In the genomic region with DNA sequence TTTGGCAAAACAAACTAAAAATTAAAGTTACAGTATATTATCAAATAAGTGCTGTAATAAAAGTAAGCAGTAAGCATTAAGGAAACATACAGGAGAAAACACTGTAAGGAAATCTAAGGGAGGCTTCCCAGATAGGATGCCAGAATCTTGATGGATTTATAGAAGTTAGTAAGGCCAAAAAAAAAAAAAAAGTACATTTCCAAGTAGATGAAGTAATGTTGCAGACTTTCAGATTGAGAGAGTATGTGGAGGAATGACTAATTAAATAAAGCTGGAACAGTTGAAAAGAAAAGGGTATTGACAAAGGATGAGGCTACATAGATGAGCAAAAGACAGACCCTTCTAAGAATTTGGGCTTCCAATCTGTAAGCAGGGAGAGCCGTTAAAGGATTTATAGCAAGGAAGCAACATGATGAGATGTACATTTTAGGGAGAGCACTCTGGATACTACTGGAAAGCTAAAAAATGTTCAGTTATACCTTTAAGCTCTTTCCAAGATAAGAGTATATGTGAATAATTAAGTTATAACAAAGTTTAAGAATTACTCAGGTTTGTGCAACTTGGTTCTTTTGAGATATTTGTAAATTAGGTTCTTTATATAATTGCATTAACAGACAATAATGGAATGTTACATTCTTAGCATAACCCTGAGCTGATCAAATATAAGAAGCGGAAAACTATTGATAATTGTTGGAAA, we compare ENCODE assay signal across 19 cellular contexts.
DNase-seq lines count a peak whose midpoint lies in the region; ATAC-seq and TF ChIP-seq lines count a peak whose summit lies in the region.
"Had no signal": no experiment of that assay in that cellular context is flagged by ENCODE, and none has a peak within 500 bp of the region (broad histone marks: within the 10 kb centered on the region; RNA-seq: fewer than 3 reads in every experiment).

No MANE protein-coding gene starts in this region.

- H3K4me1 ChIP-seq in IMR-90 (ENCODE audit: control insufficient read depth, insufficient read depth, low read length): no peaks in the 10 kb centered on the region
- H3K4me1 ChIP-seq in osteoblast (ENCODE audit: insufficient read depth, low read length): peaks cover 4% of the 10 kb centered on the region

- H3K4me2 ChIP-seq in IMR-90 (ENCODE audit: low read depth, low read length): no peak overlapping the region
- H3K4me2 ChIP-seq in osteoblast (ENCODE audit: insufficient read depth, low read length): no peak overlapping the region
- H3K4me2 ChIP-seq: PC-9 had no signal

- H3K9me3 Mint-ChIP-seq in T-helper 1 cell treated with Interleukin-12 subunit alpha and Interleukin-12 subunit beta and Interleukin-4 antibody, amounts not matched to agents 30 μg/mL and 1 μg/mL, for 36 hours: no peaks in the 10 kb centered on the region
- H3K9me3 Mint-ChIP-seq in central memory CD8-positive, alpha-beta T cell: no peaks in the 10 kb centered on the region
- H3K9me3 Mint-ChIP-seq in endothelial cell (ENCODE audit: unreplicated experiment): no peaks in the 10 kb centered on the region

- H2AFZ ChIP-seq in IMR-90 (replicated peaks; ENCODE audit: low read length, poor library complexity): no peak overlapping the region
- no peak overlapping the region for H2AFZ ChIP-seq in osteoblast (ENCODE audit: low read length)
- H2AFZ ChIP-seq: PC-9 had no signal

- H3K9me3 ChIP-seq in IMR-90 (ENCODE audit: control insufficient read depth, insufficient read depth, low read length) (no peaks in the 10 kb centered on the region), osteoblast (ENCODE audit: low read depth, low read length) (no peaks in the 10 kb centered on the region)

- H3K79me1 ChIP-seq in IMR-90 (ENCODE audit: low read depth in 1 of 2, low read length in 2 of 2): peaks cover 3 to 10% of the 10 kb centered on the region in 2 experiments; a peak in 3 of 4 replicates

- no peak overlapping the region for H2BK20ac ChIP-seq in IMR-90 (ENCODE audit: low read depth, low read length)

- no peaks in the 10 kb centered on the region for H3K27me3 Mint-ChIP-seq in T-helper 1 cell treated with Interleukin-12 subunit alpha and Interleukin-12 subunit beta and Interleukin-4 antibody, amounts not matched to agents 30 μg/mL and 1 μg/mL, for 36 hours (ENCODE audit: low read depth)
- no peaks in the 10 kb centered on the region for H3K27me3 Mint-ChIP-seq in central memory CD8-positive, alpha-beta T cell
- no peaks in the 10 kb centered on the region for H3K27me3 Mint-ChIP-seq in endothelial cell (ENCODE audit: unreplicated experiment)

- no peak overlapping the region for H4K5ac ChIP-seq in IMR-90 (ENCODE audit: low read depth, low read length)

- POLR2A ChIA-PET in IMR-90 (lab: Charles Lee; ENCODE audit: unreplicated experiment): no interaction called here

- intact Hi-C loops in IMR-90 (cut with micrococcal nuclease): no loop called here

- no peak overlapping the region for H2AK9ac ChIP-seq in IMR-90 (replicated peaks; ENCODE audit: low read depth, low read length, poor library complexity)

- dilution Hi-C loops in IMR-90 (cut with HindIII; ENCODE audit: low sequenced_read_pairs, unreplicated experiment): no loop called here

- TF ChIP-seq POLR2A in IMR-90 (IDR thresholded peaks at IDR 0.05; ENCODE audit: low read depth, low read length): no peak

- H3K27ac ChIP-seq in IMR-90 (ENCODE audit: insufficient read depth, low read length): no peak overlapping the region
- H3K27ac ChIP-seq in osteoblast (ENCODE audit: low read depth, low read length): no peak overlapping the region
- H3K27ac ChIP-seq: 22Rv1, PC-9, VCaP had no signal

- H4K91ac ChIP-seq in IMR-90 (ENCODE audit: insufficient read depth, low read depth, low read length): no peak overlapping the region

- no peak overlapping the region for H2BK5ac ChIP-seq in IMR-90 (ENCODE audit: low read depth, low read length, poor library complexity, severe bottlenecking)

- BruUV-seq in IMR-90 (replicated peaks; lab: Mats Ljungman, UMichigan): no TSS peak

- no peak overlapping the region for H3K23ac ChIP-seq in IMR-90 (ENCODE audit: low read depth, low read length)

- no peak overlapping the region for H3K56ac ChIP-seq in IMR-90 (ENCODE audit: extremely low read depth, insufficient read depth, low read length)

- in situ Hi-C loops in IMR-90 (cut with MboI; ENCODE audit: low sequenced_read_pairs): no loop called here

- no peaks in the 10 kb centered on the region for H4K20me1 ChIP-seq in IMR-90 (ENCODE audit: insufficient read depth, low read length)
- no peaks in the 10 kb centered on the region for H4K20me1 ChIP-seq in osteoblast (ENCODE audit: insufficient read depth, low read length)

- H2AK5ac ChIP-seq in IMR-90 (ENCODE audit: low read depth, low read length): no peak overlapping the region

- H3K14ac ChIP-seq in IMR-90 (replicated peaks; ENCODE audit: low read depth, low read length): no peak overlapping the region

- H3K4ac ChIP-seq in IMR-90 (ENCODE audit: low read depth, low read length): no peak overlapping the region

- CTCF ChIA-PET in IMR-90 (lab: Yijun Ruan, JAX): no interaction called here

- H3K4me3 ChIP-seq in IMR-90 (ENCODE audit: insufficient read depth, low read depth, low read length): no peak overlapping the region
- no peak overlapping the region for H3K4me3 ChIP-seq in osteoblast (ENCODE audit: insufficient read depth, low read length)
- H3K4me3 ChIP-seq: PC-9 had no signal

- H3K9ac ChIP-seq in IMR-90 (ENCODE audit: low read depth, low read length): no peak overlapping the region

- no peaks in the 10 kb centered on the region for H3K9me1 ChIP-seq in IMR-90 (ENCODE audit: insufficient read depth, low read length)

- no peak overlapping the region for H2BK15ac ChIP-seq in IMR-90 (ENCODE audit: low read depth, low read length)

- DNase-seq in T-helper 1 cell: no peak
- DNase-seq in IMR-90: peak; percentile 25
- DNase-seq in central memory CD8-positive, alpha-beta T cell (ENCODE audit: low spot score in 2 of 2): no peak
- DNase-seq in osteoblast (ENCODE audit: insufficient read length, low spot score, missing footprints): peak; percentile 48
- DNase-seq in omental fat pad (ENCODE audit: low spot score): no peak
- DNase-seq in NAMALWA (ENCODE audit: low spot score): no peak
- no peak for DNase-seq in endothelial cell (ENCODE audit: low spot score)
- DNase-seq: anterior cingulate cortex; GF-D8; hippocampal formation; left cardiac atrium; NCI-H187 treated with DMSO at 0.1 percent for 48 hours; NCI-H524; PC-9; stimulated activated CD4-positive, alpha-beta T cell treated with anti-CD3 and anti-CD28 coated beads, Interleukin-15, amount 100 ng/mL, for 24 hours; substantia nigra had no signal

- no peak; the same call in 1 of the 2 replicates for ATAC-seq in IMR-90 (ENCODE audit: low read depth)
- ATAC-seq in central memory CD8-positive, alpha-beta T cell (replicated peaks; ENCODE audit: extremely low read depth, poor library complexity, severe bottlenecking): no peak
- no peak for ATAC-seq in omental fat pad (ENCODE audit: low FRiP score)
- ATAC-seq: left cardiac atrium had no signal

- no peak overlapping the region for H2BK120ac ChIP-seq in IMR-90 (ENCODE audit: low read depth, low read length)

- no CpG with 5 or more reads among the region's 2 CpGs for WGBS in IMR-90 (ENCODE audit: extremely low coverage in 2 of 2, insufficient read length in 1 of 2), 2 experiments

- H3K36me3 ChIP-seq in IMR-90 (ENCODE audit: control insufficient read depth, insufficient read depth, low read length) (0 out of 2 replicates have a peak, but pooled peaks cover 2% of the 10 kb centered on the region), osteoblast (ENCODE audit: insufficient read depth, low read length) (peaks cover 13% of the 10 kb centered on the region)

- peak overlapping the region; percentile 21 for H3K27ac Mint-ChIP-seq in T-helper 1 cell treated with Interleukin-12 subunit alpha and Interleukin-12 subunit beta and Interleukin-4 antibody, amounts not matched to agents 30 μg/mL and 1 μg/mL, for 36 hours
- H3K27ac Mint-ChIP-seq in central memory CD8-positive, alpha-beta T cell (ENCODE audit: low read depth): peak overlapping the region; percentile 3
- H3K27ac Mint-ChIP-seq in endothelial cell (ENCODE audit: unreplicated experiment): no peak overlapping the region

- H3K79me2 ChIP-seq in osteoblast (ENCODE audit: insufficient read depth, low read length): no peaks in the 10 kb centered on the region

- no peak overlapping the region for H3K4me3 Mint-ChIP-seq in T-helper 1 cell treated with Interleukin-12 subunit alpha and Interleukin-12 subunit beta and Interleukin-4 antibody, amounts not matched to agents 30 μg/mL and 1 μg/mL, for 36 hours
- H3K4me3 Mint-ChIP-seq in central memory CD8-positive, alpha-beta T cell: no peak overlapping the region
- H3K4me3 Mint-ChIP-seq in endothelial cell (ENCODE audit: unreplicated experiment): no peak overlapping the region

- H3K4me1 Mint-ChIP-seq in T-helper 1 cell treated with Interleukin-12 subunit alpha and Interleukin-12 subunit beta and Interleukin-4 antibody, amounts not matched to agents 30 μg/mL and 1 μg/mL, for 36 hours (ENCODE audit: low read depth): peaks cover 19% of the 10 kb centered on the region
- peaks cover 25% of the 10 kb centered on the region for H3K4me1 Mint-ChIP-seq in central memory CD8-positive, alpha-beta T cell
- H3K4me1 Mint-ChIP-seq in endothelial cell (ENCODE audit: unreplicated experiment): peaks cover 4% of the 10 kb centered on the region

- H3K36me3 Mint-ChIP-seq in T-helper 1 cell treated with Interleukin-12 subunit alpha and Interleukin-12 subunit beta and Interleukin-4 antibody, amounts not matched to agents 30 μg/mL and 1 μg/mL, for 36 hours (ENCODE audit: low read depth): peaks cover 20% of the 10 kb centered on the region
- H3K36me3 Mint-ChIP-seq in central memory CD8-positive, alpha-beta T cell (ENCODE audit: insufficient read depth): peaks cover 20% of the 10 kb centered on the region
- H3K36me3 Mint-ChIP-seq in endothelial cell (ENCODE audit: low read depth, unreplicated experiment): no peaks in the 10 kb centered on the region

- H3K18ac ChIP-seq in IMR-90 (ENCODE audit: low read depth, low read length): no peak overlapping the region

- H4K8ac ChIP-seq in IMR-90 (ENCODE audit: low read depth in 2 of 2, low read length in 2 of 2): no peak overlapping the region

- TF ChIP-seq CTCF in IMR-90 (conservative IDR thresholded peaks at IDR 0.05; ENCODE audit: low read depth, low read length) (no peak), osteoblast (IDR thresholded peaks at IDR 0.05; ENCODE audit: extremely low read depth, low read depth, low read length) (no peak), omental fat pad (IDR thresholded peaks at IDR 0.05) (no peak), endothelial cell (IDR thresholded peaks at IDR 0.05; ENCODE audit: unreplicated experiment) (no peak)

- H3K27me3 ChIP-seq in IMR-90 (ENCODE audit: control insufficient read depth, insufficient read depth, low read length) (no peaks in the 10 kb centered on the region), osteoblast (ENCODE audit: insufficient read depth, low read length) (no peaks in the 10 kb centered on the region)

- TF ChIP-seq RAD21 in IMR-90 (IDR thresholded peaks at IDR 0.05; ENCODE audit: low read length): no peak

TF ChIP-seq in IMR-90, 13 proteins besides CTCF, POLR2A, EP300 and RAD21 (continues in another document):
- TF ChIP-seq CHD1 (IDR thresholded peaks at IDR 0.05; ENCODE audit: low read depth, low read length) (no peak), MXI1 (IDR thresholded peaks at IDR 0.05; ENCODE audit: borderline replicate concordance, low read depth, low read length) (no peak), SMC3 (IDR thresholded peaks at IDR 0.05; ENCODE audit: low read depth, low read length) (no peak), CEBPB (IDR thresholded peaks at IDR 0.05; ENCODE audit: low read depth, low read length) (no peak)

Comparison
In these comparisons a context has a peak if more than half of its experiments do, and no peak if none do; other contexts are left out.
1. DNase-seq: peak in IMR-90 (single experiment) and osteoblast (single experiment); none in T-helper 1 cell (0 of 5), central memory CD8-positive, alpha-beta T cell (0 of 2), omental fat pad (single experiment), NAMALWA (single experiment) and endothelial cell (single experiment).